In genomic region chr10:98255146-98255877, GRCh38 we compare ENCODE assay signal across 18 cellular contexts. TPM values are rescaled to one million over a fixed set of nuclear protein-coding genes. Genes with fewer than 3 reads are reported as not detected.
DNase-seq lines count a peak whose midpoint lies in the region; ATAC-seq and TF ChIP-seq lines count a peak whose summit lies in the region.
"Had no signal": no experiment of that assay in that cellular context is flagged by ENCODE, and none has a peak within 500 bp of the region (broad histone marks: within the 10 kb centered on the region; RNA-seq: fewer than 3 reads in every experiment).

No MANE protein-coding gene starts in this region.

- peaks cover 0 to 33% (median 12%) of the 10 kb centered on the region in 11 experiments; a peak in 15 of 22 replicates for H3K36me3 ChIP-seq in BLaER1 treated with 17β-estradiol and CSF1 and Interleukin-3, amounts not matched to agents 10 nM and 100 nM
- H3K36me3 ChIP-seq in HEK293 (ENCODE audit: control insufficient read depth in 2 of 2, insufficient read depth in 1 of 2, low read length in 2 of 2) (peaks cover 0 to 17% of the 10 kb centered on the region in 2 experiments; a peak in 1 of 3 replicates), neuronal stem cell (replicated peaks in 1 of 2; ENCODE audit: control insufficient read depth in 2 of 2, insufficient read depth in 2 of 2, low read length in 2 of 2) (peaks cover 1 to 2% of the 10 kb centered on the region in 2 donors)

- ATAC-seq in HG03565 (IDR thresholded peaks at IDR 0.05; ENCODE audit: unreplicated experiment) (no peak), T-helper 17 cell (no peak)
- ATAC-seq: GM23338 had no signal

- H4K8ac ChIP-seq in neuronal stem cell (ENCODE audit: low read depth, low read length): peak overlapping the region; percentile 23

- H4K91ac ChIP-seq in neuronal stem cell (ENCODE audit: low read depth, low read length, poor library complexity): no peak overlapping the region

- DNase-seq in ecto neural progenitor cell (ENCODE audit: low spot score) (peak; percentile 31), neuronal stem cell (ENCODE audit: low spot score) (no peak), midbrain (lab: John Stamatoyannopoulos, UW) (no peak), NCI-H2227 (lab: John Stamatoyannopoulos, UW; ENCODE audit: unreplicated experiment) (no peak), T-helper 17 cell (no peak)
- DNase-seq: COR-L47, DND-41, KG1, MV-4-11, NCI-H2107, NCI-H2227 treated with DMSO at 0.1 percent for 48 hours, PC-9 had no signal

- TF ChIP-seq CTCF in HEK293 (tag by site-specific recombination; IDR thresholded peaks at IDR 0.05): no peak

- WGBS in neuronal stem cell (ENCODE audit: extremely low coverage in 2 of 2, insufficient read length in 2 of 2, insufficient replicate concordance in 1 of 2), 2 donors: no CpG with 5 or more reads among the region's 17 CpGs

- H3K4me2 ChIP-seq in BLaER1 treated with 17β-estradiol and CSF1 and Interleukin-3, amounts not matched to agents 10 nM and 100 nM: peak overlapping the region in 10 of 11 experiments; percentile 28 to 95 (median 85); a peak in 18 of 22 replicates
- no peak overlapping the region for H3K4me2 ChIP-seq in neuronal stem cell (ENCODE audit: insufficient read depth, low read length, poor library complexity, severe bottlenecking)
- H3K4me2 ChIP-seq: GM23338, PC-9 had no signal

- 0 out of 20 replicates have a peak overlapping the region, but pooled peaks of 1 of the 10 experiments have one; percentile 8 for H3K4me3 ChIP-seq in BLaER1 treated with 17β-estradiol and CSF1 and Interleukin-3, amounts not matched to agents 10 nM and 100 nM
- no peak overlapping the region for H3K4me3 ChIP-seq in HEK293 (ENCODE audit: low read depth, low read length)
- no peak overlapping the region for H3K4me3 ChIP-seq in neuronal stem cell (ENCODE audit: low read length in 2 of 2)
- H3K4me3 ChIP-seq: GM23338, PC-9 had no signal

- POLR2A ChIA-PET in HEK293 (lab: Yijun Ruan, JAX): no interaction called here

- CTCF ChIA-PET in HEK293 (lab: Yijun Ruan, JAX): interaction anchor here (0.5 to 5.4 kb wide), 2 partner anchors 54 to 133 kb away, joined by 4 to 24 read pairs; no protein-coding TSS in a partner anchor

- H2BK120ac ChIP-seq in neuronal stem cell (ENCODE audit: low read depth, low read length): no peak overlapping the region

- H3K4me1 ChIP-seq in BLaER1 treated with 17β-estradiol and CSF1 and Interleukin-3, amounts not matched to agents 10 nM and 100 nM: peaks cover 39 to 72% (median 64%) of the 10 kb centered on the region in 10 experiments
- H3K4me1 ChIP-seq in HEK293 (ENCODE audit: control insufficient read depth, insufficient read depth, low read length) (no peaks in the 10 kb centered on the region; the same call in 1 of the 2 replicates), neuronal stem cell (ENCODE audit: control insufficient read depth in 2 of 2, insufficient read depth in 1 of 2, low read depth in 1 of 2, low read length in 2 of 2) (peaks cover 0 to 3% of the 10 kb centered on the region in 2 donors)

- H3K79me1 ChIP-seq in neuronal stem cell (ENCODE audit: low read depth, low read length): peaks cover 4% of the 10 kb centered on the region

- no peak overlapping the region for H2AFZ ChIP-seq in neuronal stem cell (ENCODE audit: low read length)
- H2AFZ ChIP-seq: GM23338, PC-9 had no signal

- peak overlapping the region; percentile 49 for H2AK5ac ChIP-seq in neuronal stem cell (ENCODE audit: low read depth, low read length)

- no peaks in the 10 kb centered on the region for H3K27me3 ChIP-seq in BLaER1 treated with 17β-estradiol and CSF1 and Interleukin-3, amounts not matched to agents 10 nM and 100 nM
- no peaks in the 10 kb centered on the region for H3K27me3 ChIP-seq in neuronal stem cell (ENCODE audit: control insufficient read depth in 3 of 3, insufficient read depth in 3 of 3, low read depth in 1 of 3, low read length in 3 of 3)

- H3K36me3 Mint-ChIP-seq in T-helper 17 cell (ENCODE audit: low read depth): peaks cover 4% of the 10 kb centered on the region

- peak overlapping the region in 7 of 11 experiments; percentile 8 to 53 (median 20); a peak in 9 of 22 replicates for H3K9ac ChIP-seq in BLaER1 treated with 17β-estradiol and CSF1 and Interleukin-3, amounts not matched to agents 10 nM and 100 nM
- H3K9ac ChIP-seq in neuronal stem cell (ENCODE audit: low read depth, low read length, poor library complexity): peak overlapping the region; percentile 34

- no peaks in the 10 kb centered on the region for H3K27me3 Mint-ChIP-seq in T-helper 17 cell

- H2BK5ac ChIP-seq in neuronal stem cell (ENCODE audit: low read length): no peak overlapping the region

- no peak overlapping the region for H3K23ac ChIP-seq in neuronal stem cell (ENCODE audit: low read depth, low read length, poor library complexity)

- H3K9me3 ChIP-seq in BLaER1 treated with 17β-estradiol and CSF1 and Interleukin-3, amounts not matched to agents 10 nM and 100 nM (replicated peaks in 1 of 11): no peaks in the 10 kb centered on the region
- H3K9me3 ChIP-seq in HEK293 (ENCODE audit: control insufficient read depth, insufficient read depth, low read depth, low read length): no peaks in the 10 kb centered on the region
- H3K9me3 ChIP-seq in neuronal stem cell (replicated peaks in 1 of 2; ENCODE audit: control insufficient read depth in 2 of 2, insufficient read depth in 1 of 2, low read depth in 1 of 2, low read length in 2 of 2): no peaks in the 10 kb centered on the region
- H3K9me3 ChIP-seq in T-helper 17 cell (ENCODE audit: control insufficient read depth, low read length, poor library complexity, severe bottlenecking): no peaks in the 10 kb centered on the region

- H3K27ac Mint-ChIP-seq in T-helper 17 cell: no peak overlapping the region
- H3K27ac Mint-ChIP-seq: GM23338 had no signal

- peaks cover 0 to 27% (median 4%) of the 10 kb centered on the region in 11 experiments; a peak in 7 of 22 replicates for H4K20me1 ChIP-seq in BLaER1 treated with 17β-estradiol and CSF1 and Interleukin-3, amounts not matched to agents 10 nM and 100 nM

- no peak overlapping the region for H2BK15ac ChIP-seq in neuronal stem cell (ENCODE audit: low read length)

- H3K4ac ChIP-seq in neuronal stem cell (ENCODE audit: low read length): no peak overlapping the region

- peak overlapping the region; percentile 63 for H3K18ac ChIP-seq in neuronal stem cell (ENCODE audit: low read length)

- H3K4me1 Mint-ChIP-seq in T-helper 17 cell: peaks cover 7% of the 10 kb centered on the region

- H2BK12ac ChIP-seq in neuronal stem cell (ENCODE audit: low read length): peak overlapping the region; percentile 75

- no peak overlapping the region for H3K4me3 Mint-ChIP-seq in T-helper 17 cell
- H3K4me3 Mint-ChIP-seq: GM23338 had no signal

- H3K27ac ChIP-seq in BLaER1 treated with 17β-estradiol and CSF1 and Interleukin-3, amounts not matched to agents 10 nM and 100 nM: peak overlapping the region in 8 of 11 experiments; percentile 28 to 64 (median 50); a peak in 16 of 22 replicates
- H3K27ac ChIP-seq in HEK293 (ENCODE audit: extremely low read depth, low read depth, low read length) (no peak overlapping the region), neuronal stem cell (replicated peaks; ENCODE audit: low read length) (no peak overlapping the region)
- H3K27ac ChIP-seq: C4-2B, PC-9 had no signal

- H3K14ac ChIP-seq in neuronal stem cell (ENCODE audit: low read length): peak overlapping the region; percentile 78

TF ChIP-seq in HEK293, 187 proteins besides CTCF, POLR2A, EP300 and RAD21:
- TF ChIP-seq ZNF626 (tag by site-specific recombination; IDR thresholded peaks at IDR 0.05) (no peak), ZNF529 (tag by site-specific recombination; IDR thresholded peaks at IDR 0.05; ENCODE audit: insufficient replicate concordance) (no peak), ZFHX2 (tag by site-specific recombination; conservative IDR thresholded peaks at IDR 0.05) (no peak), ZNF792 (tag by site-specific recombination; IDR thresholded peaks at IDR 0.05) (no peak), ATF2 (tag by site-specific recombination; IDR thresholded peaks at IDR 0.05; ENCODE audit: low read depth) (no peak), YY2 (tag by site-specific recombination; IDR thresholded peaks at IDR 0.05) (no peak), ZNF600 (tag by site-specific recombination; IDR thresholded peaks at IDR 0.05) (0 out of 2 replicates have a peak, but pooled peaks have one; percentile 9)

RNA-seq across cellular contexts. Expression of gene LOXL4, which starts 12.7 kb away (rescaled TPM):
- 1.9 TPM for polyA plus RNA-seq in neuronal stem cell (2013, experiment 1 of 2)
- polyA plus RNA-seq in neuronal stem cell (2013, experiment 2 of 2): 1.9 TPM
- total RNA-seq in T-helper 17 cell: not detected
- total RNA-seq: A673 had no signal

Comparison
In these comparisons a context has a peak if more than half of its experiments do, and no peak if none do; other contexts are left out.
1. H3K27ac ChIP-seq: peak in BLaER1 treated with 17β-estradiol and CSF1 and Interleukin-3, amounts not matched to agents 10 nM and 100 nM (8 of 11); none in HEK293 (single experiment) and neuronal stem cell (single experiment).